12 cellular contexts compared by ENCODE assay signal in genomic region chr14:36657409-36658090, GRCh38. TPM values are rescaled to one million over a fixed set of nuclear protein-coding genes. Genes with fewer than 3 reads are reported as not detected.
A peak's percentile ranks its signal among the peaks of the same experiment; 100 is the strongest.
DNase-seq lines count a peak whose midpoint lies in the region; ATAC-seq, FAIRE-seq and TF ChIP-seq lines count a peak whose summit lies in the region.
"Had no signal": no experiment of that assay in that cellular context is flagged by ENCODE, and none has a peak within 500 bp of the region (broad histone marks: within the 10 kb centered on the region; RNA-seq: fewer than 3 reads in every experiment).

No MANE protein-coding gene starts in this region.

- peak; percentile 23 for DNase-seq in activated CD4-positive, alpha-beta T cell treated with anti-CD3 and anti-CD28 coated beads for 36 hours
- no peak for DNase-seq in activated CD4-positive, alpha-beta T cell treated with anti-CD3 and anti-CD28 coated beads, Interleukin-2, amount 50 U/mL, for 48 hours
- peak; percentile 69 for DNase-seq in kidney
- no peak for DNase-seq in activated naive CD4-positive, alpha-beta T cell treated with anti-CD3 and anti-CD28 coated beads, Interleukin-2, amount 50 U/mL, for 16 hours
- no peak for DNase-seq in activated naive CD4-positive, alpha-beta T cell (lab: John Stamatoyannopoulos, UW)
- DNase-seq: stimulated activated CD4-positive, alpha-beta T cell treated with anti-CD3 and anti-CD28 coated beads, Interleukin-4, amount 100 ng/mL, for 4 hours had no signal

- H3K9me3 Mint-ChIP-seq in activated CD4-positive, alpha-beta T cell treated with anti-CD3 and anti-CD28 coated beads for 36 hours (ENCODE audit: low read depth) = no peaks in the 10 kb centered on the region
- peaks cover 4% of the 10 kb centered on the region for H3K9me3 Mint-ChIP-seq in activated T-helper 17 cell treated with anti-CD3 and anti-CD28 coated beads, Interleukin-2, amount 50 U/mL, for 72 hours

- H3K4me3 ChIP-seq in kidney (ENCODE audit: low read length in 2 of 2) (no peak overlapping the region), subcutaneous abdominal adipose tissue (ENCODE audit: low read depth in 1 of 5, low read length in 5 of 5) (peak overlapping the region; percentile 32 to 59 (median 51))

- H3K27me3 Mint-ChIP-seq in activated CD4-positive, alpha-beta T cell treated with anti-CD3 and anti-CD28 coated beads for 36 hours = peaks cover 89% of the 10 kb centered on the region
- peaks cover 78% of the 10 kb centered on the region for H3K27me3 Mint-ChIP-seq in activated T-helper 17 cell treated with anti-CD3 and anti-CD28 coated beads, Interleukin-2, amount 50 U/mL, for 72 hours

- H3K4me1 ChIP-seq in kidney (ENCODE audit: control insufficient read depth in 1 of 2, insufficient read depth in 1 of 2, low read depth in 1 of 2, low read length in 2 of 2) (peaks cover 0 to 9% of the 10 kb centered on the region in 2 donors), subcutaneous abdominal adipose tissue (ENCODE audit: control insufficient read depth in 5 of 5, insufficient read depth in 5 of 5, low read length in 5 of 5) (peaks cover 0 to 53% (median 46%) of the 10 kb centered on the region in 5 donors)

- H3K36me3 ChIP-seq in kidney (ENCODE audit: control insufficient read depth in 1 of 2, insufficient read depth in 2 of 2, low read length in 2 of 2) = no peaks in the 10 kb centered on the region
- H3K36me3 ChIP-seq in subcutaneous abdominal adipose tissue (ENCODE audit: control insufficient read depth in 5 of 5, insufficient read depth in 5 of 5, low read length in 5 of 5) = no peaks in the 10 kb centered on the region

- POLR2A ChIA-PET in activated CD4-positive, alpha-beta T cell treated with anti-CD3 and anti-CD28 coated beads for 36 hours (lab: Charles Lee) = interaction anchor here (0.6 to 0.7 kb wide), 2 partner anchors 34 to 932 kb away, joined by 4 to 6 read pairs; no protein-coding TSS in a partner anchor

- intact Hi-C loops in activated CD4-positive, alpha-beta T cell treated with anti-CD3 and anti-CD28 coated beads for 36 hours (cut with DNase I, micrococcal nuclease) = loop anchor here (2.0 to 5.0 kb wide), 6 partner anchors 75 to 935 kb away; partner anchors contain the start of gene NKX2-8 (in 1 of the 2)
- intact Hi-C loops in kidney (cut with DNase I) = no loop called here

- H3K27ac ChIP-seq in kidney (ENCODE audit: low read depth in 2 of 2, low read length in 2 of 2) (no peak overlapping the region), subcutaneous abdominal adipose tissue (ENCODE audit: low read depth, low read length) (no peak overlapping the region)

- ATAC-seq in activated CD4-positive, alpha-beta T cell treated with anti-CD3 and anti-CD28 coated beads for 36 hours = no peak
- no peak for ATAC-seq in activated T-helper 17 cell treated with anti-CD3 and anti-CD28 coated beads, Interleukin-2, amount 50 U/mL, for 72 hours (replicated peaks)
- ATAC-seq in HG03159 (IDR thresholded peaks at IDR 0.05; ENCODE audit: unreplicated experiment) = no peak

- FAIRE-seq in kidney (lab: Jason Lieb, UNC) = no peak
- FAIRE-seq: colon had no signal

- TF ChIP-seq CTCF in kidney (IDR thresholded peaks at IDR 0.05; ENCODE audit: borderline replicate concordance, extremely low read depth, insufficient read depth) = no peak

- no peak overlapping the region for H3K9ac ChIP-seq in kidney (ENCODE audit: low read length in 2 of 2)
- peak overlapping the region in 1 of 5 donors; percentile 10 for H3K9ac ChIP-seq in subcutaneous abdominal adipose tissue (ENCODE audit: low read length in 5 of 5)

- peaks cover 39% of the 10 kb centered on the region for H3K4me1 Mint-ChIP-seq in activated CD4-positive, alpha-beta T cell treated with anti-CD3 and anti-CD28 coated beads for 36 hours
- peaks cover 16% of the 10 kb centered on the region for H3K4me1 Mint-ChIP-seq in activated T-helper 17 cell treated with anti-CD3 and anti-CD28 coated beads, Interleukin-2, amount 50 U/mL, for 72 hours

- H3K27ac Mint-ChIP-seq in activated CD4-positive, alpha-beta T cell treated with anti-CD3 and anti-CD28 coated beads for 36 hours = no peak overlapping the region
- no peak overlapping the region for H3K27ac Mint-ChIP-seq in activated T-helper 17 cell treated with anti-CD3 and anti-CD28 coated beads, Interleukin-2, amount 50 U/mL, for 72 hours
- H3K27ac Mint-ChIP-seq: CD14-positive monocyte had no signal

- CTCF ChIA-PET in activated CD4-positive, alpha-beta T cell treated with anti-CD3 and anti-CD28 coated beads for 36 hours (lab: Charles Lee) = interaction anchor here (0.6 to 1.7 kb wide), 3 partner anchors 12 to 1592 kb away, joined by 3 to 9 read pairs (median 3); no protein-coding TSS in a partner anchor

- peak overlapping the region; percentile 15 for H3K4me3 Mint-ChIP-seq in activated CD4-positive, alpha-beta T cell treated with anti-CD3 and anti-CD28 coated beads for 36 hours
- H3K4me3 Mint-ChIP-seq in activated T-helper 17 cell treated with anti-CD3 and anti-CD28 coated beads, Interleukin-2, amount 50 U/mL, for 72 hours = peak overlapping the region; percentile 18

- peaks cover 2% of the 10 kb centered on the region for H3K36me3 Mint-ChIP-seq in activated CD4-positive, alpha-beta T cell treated with anti-CD3 and anti-CD28 coated beads for 36 hours (ENCODE audit: low read depth)
- H3K36me3 Mint-ChIP-seq in activated T-helper 17 cell treated with anti-CD3 and anti-CD28 coated beads, Interleukin-2, amount 50 U/mL, for 72 hours (ENCODE audit: low read depth) = peaks cover 17% of the 10 kb centered on the region

- no peaks in the 10 kb centered on the region for H3K9me3 ChIP-seq in kidney (ENCODE audit: control insufficient read depth in 1 of 2, low read length in 2 of 2)
- no peaks in the 10 kb centered on the region for H3K9me3 ChIP-seq in subcutaneous abdominal adipose tissue (ENCODE audit: control insufficient read depth in 5 of 5, low read length in 5 of 5)

- peaks cover 75 to 96% (median 92%) of the 10 kb centered on the region in 5 donors for H3K27me3 ChIP-seq in subcutaneous abdominal adipose tissue (ENCODE audit: control insufficient read depth in 5 of 5, insufficient read depth in 4 of 5, low read length in 5 of 5)

RNA-seq across cellular contexts. Expression of gene PAX9, which starts 4.1 kb away (rescaled TPM):
- total RNA-seq in activated CD4-positive, alpha-beta T cell treated with anti-CD3 and anti-CD28 coated beads for 36 hours = not detected
- total RNA-seq in activated T-helper 17 cell treated with anti-CD3 and anti-CD28 coated beads, Interleukin-2, amount 50 U/mL, for 72 hours = not detected
- total RNA-seq in kidney = 0.19 TPM
- polyA plus RNA-seq in kidney (ENCODE audit: insufficient read depth, low read depth, low replicate concordance) = not detected
- total RNA-seq: liver had no signal
- polyA plus RNA-seq: CD14-positive monocyte had no signal

Comparison
In these comparisons a context has a peak if more than half of its experiments do, and no peak if none do; other contexts are left out.
1. DNase-seq: peak in activated CD4-positive, alpha-beta T cell treated with anti-CD3 and anti-CD28 coated beads for 36 hours (single experiment) and kidney (single experiment); none in activated CD4-positive, alpha-beta T cell treated with anti-CD3 and anti-CD28 coated beads, Interleukin-2, amount 50 U/mL, for 48 hours (0 of 2), activated naive CD4-positive, alpha-beta T cell treated with anti-CD3 and anti-CD28 coated beads, Interleukin-2, amount 50 U/mL, for 16 hours (single experiment) and activated naive CD4-positive, alpha-beta T cell (0 of 4).
2. H3K4me3 ChIP-seq: peak in subcutaneous abdominal adipose tissue (5 of 5); none in kidney (0 of 2).